28 cellular contexts compared by ENCODE assay signal in genomic region chr5:45686620-45687019, GRCh38. TPM values are rescaled to one million over a fixed set of nuclear protein-coding genes. Genes with fewer than 3 reads are reported as not detected.
"Had no signal": no experiment of that assay in that cellular context is flagged by ENCODE, and none has a peak within 500 bp of the region (broad histone marks: within the 10 kb centered on the region; RNA-seq: fewer than 3 reads in every experiment).

No MANE protein-coding gene starts in this region.

- DNase-seq: stimulated activated CD4-positive, alpha-beta T cell treated with anti-CD3 and anti-CD28 coated beads, Interleukin-2, amount 100 ng/mL, for 48 hours; stimulated activated CD4-positive, alpha-beta T cell treated with anti-CD3 and anti-CD28 coated beads, Interleukin-4, amount 100 ng/mL, for 1 hour; stimulated activated CD4-positive, alpha-beta T cell treated with anti-CD3 and anti-CD28 coated beads, Interleukin-4, amount 100 ng/mL, for 24 hours; stimulated activated CD4-positive, alpha-beta T cell treated with anti-CD3 and anti-CD28 coated beads, Interleukin-4, amount 100 ng/mL, for 4 hours; stimulated activated CD8-positive, alpha-beta memory T cell treated with anti-CD3 and anti-CD28 coated beads, Interleukin-4, amount 100 ng/mL, for 48 hours; stimulated activated naive B cell treated with anti-CD40 and anti-IgM and Interleukin-4, amounts not matched to agents 10 μg/mL and 1 μg/mL and 100 μg/mL, for 72 hours; stimulated activated naive CD4-positive, alpha-beta T cell; stimulated activated naive CD4-positive, alpha-beta T cell treated with Interleukin-2 at 50 U/mL for 16 hours; stimulated activated naive CD8-positive, alpha-beta T cell treated with anti-CD3 and anti-CD28 coated beads, Interleukin-15, amount 100 ng/mL, for 72 hours; stimulated activated naive CD8-positive, alpha-beta T cell treated with anti-CD3 and anti-CD28 coated beads, Interleukin-15, Interleukin-2, amounts not matched to agents 100 U/mL and 50 U/mL, for 24 hours; stomach; substantia nigra; testis; thyroid gland; tibial artery; transverse colon; trophoblast cell; upper lobe of left lung; upper lobe of right lung; uterus had no signal

- H3K9me3 ChIP-seq: stomach, suprapubic skin, testis, thoracic aorta, thyroid gland, tibial artery, tibial nerve, transverse colon, upper lobe of left lung, upper lobe of right lung, uterus, vagina had no signal

- FAIRE-seq: urothelium cell line had no signal

- H3K4me3 ChIP-seq: stomach, suprapubic skin, testis, thoracic aorta, thyroid gland, tibial artery, tibial nerve, transverse colon, upper lobe of left lung, upper lobe of right lung, uterus, vagina had no signal

- H3K36me3 ChIP-seq: stomach, suprapubic skin, thoracic aorta, thyroid gland, tibial artery, tibial nerve, transverse colon, upper lobe of left lung, upper lobe of right lung, uterus, vagina had no signal

- H3K27ac ChIP-seq: stomach, suprapubic skin, testis, thoracic aorta, thyroid gland, tibial artery, tibial nerve, transverse colon, upper lobe of left lung, upper lobe of right lung, uterus, vagina had no signal

- H3K4me1 ChIP-seq: stomach, suprapubic skin, testis, thyroid gland, tibial artery, transverse colon, upper lobe of left lung, upper lobe of right lung, uterus, vagina had no signal

- H3K27me3 ChIP-seq: stomach, suprapubic skin, testis, thyroid gland, tibial artery, tibial nerve, upper lobe of left lung, upper lobe of right lung, uterus, vagina had no signal

- ATAC-seq: stimulated activated effector memory CD8-positive, alpha-beta T cell treated with anti-CD3 and anti-CD28 coated beads, Interleukin-12 subunit alpha, Interleukin-12 subunit beta, amount 100 ng/mL, for 72 hours; stimulated activated memory B cell treated with anti-CD40 and anti-IgM and Interleukin-4, amounts not matched to agents 10 μg/mL and 1 μg/mL and 100 μg/mL, for 72 hours; stimulated activated naive B cell treated with anti-CD40 and anti-IgM and Interleukin-4, amounts not matched to agents 10 μg/mL and 1 μg/mL and 100 μg/mL, for 72 hours; stimulated activated naive CD8-positive, alpha-beta T cell treated with anti-CD3 and anti-CD28 coated beads, Interleukin-15, amount 100 ng/mL, for 72 hours; stimulated activated naive CD8-positive, alpha-beta T cell treated with anti-CD3 and anti-CD28 coated beads, Interleukin-15, Interleukin-2, amounts not matched to agents 100 U/mL and 50 U/mL, for 24 hours; upper lobe of right lung had no signal

RNA-seq across cellular contexts. Expression of gene HCN1, which starts 9.6 kb away (rescaled TPM):
- total RNA-seq: ureter, vagina had no signal
